ENCODE assay signal across 30 cellular contexts in genomic region chr10:31304261-31304970, GRCh38. TPM values are rescaled to one million over a fixed set of nuclear protein-coding genes. Genes with fewer than 3 reads are reported as not detected.
DNase-seq lines count a peak whose midpoint lies in the region; ATAC-seq, FAIRE-seq and TF ChIP-seq lines count a peak whose summit lies in the region.
"Had no signal": no experiment of that assay in that cellular context is flagged by ENCODE, and none has a peak within 500 bp of the region (broad histone marks: within the 10 kb centered on the region; RNA-seq: fewer than 3 reads in every experiment).

No MANE protein-coding gene starts in this region.

- no peaks in the 10 kb centered on the region for H3K36me3 ChIP-seq in A673 (ENCODE audit: insufficient read depth, low read length, poor library complexity, severe bottlenecking)
- H3K36me3 ChIP-seq: uterus had no signal

- peak; percentile 9 for FAIRE-seq in islet of Langerhans (lab: Jason Lieb, UNC)
- FAIRE-seq: D721Med had no signal

- no peaks in the 10 kb centered on the region for H3K27me3 ChIP-seq in A673 (replicated peaks; ENCODE audit: insufficient read depth, low read depth, low read length, poor library complexity)
- H3K27me3 ChIP-seq: hepatocyte, uterus had no signal

- no peak overlapping the region for H3K27ac ChIP-seq in A673 (ENCODE audit: low read depth, low read length, poor library complexity, severe bottlenecking)
- H3K27ac ChIP-seq: hepatocyte, uterus, VCaP had no signal

- H3K4me3 ChIP-seq in choroid plexus epithelial cell (ENCODE audit: low read depth, low read length), result no peak overlapping the region
- H3K4me3 ChIP-seq in A673 (ENCODE audit: low read depth, low read length, poor library complexity, severe bottlenecking), result no peak overlapping the region
- H3K4me3 ChIP-seq: hepatocyte, uterus had no signal

- TF ChIP-seq CTCF in choroid plexus epithelial cell (conservative IDR thresholded peaks at IDR 0.05; ENCODE audit: low read depth, low read length) (no peak), A673 (conservative IDR thresholded peaks at IDR 0.05; ENCODE audit: low read depth, low read length) (no peak)

- intact Hi-C loops in A673 (cut with micrococcal nuclease; ENCODE audit: unreplicated experiment), result no loop called here

- ATAC-seq in HG03460 (IDR thresholded peaks at IDR 0.05; ENCODE audit: unreplicated experiment), result no peak
- no peak for ATAC-seq in GM19035 (IDR thresholded peaks at IDR 0.05; ENCODE audit: unreplicated experiment)
- ATAC-seq: left ventricle myocardium superior; naive thymus-derived CD8-positive, alpha-beta T cell; stimulated activated memory B cell treated with anti-CD40 and anti-IgM and Interleukin-4, amounts not matched to agents 10 μg/mL and 1 μg/mL and 100 μg/mL, for 72 hours had no signal

- no peaks in the 10 kb centered on the region for H3K4me1 ChIP-seq in A673 (ENCODE audit: insufficient read depth, low read length, poor library complexity, severe bottlenecking)
- H3K4me1 ChIP-seq: uterus had no signal

- no TSS peak for BruUV-seq in A673 (replicated peaks; lab: Mats Ljungman, UMichigan)

- POLR2A ChIA-PET in A673 (lab: Charles Lee; ENCODE audit: low non-redundant PET), result no interaction called here

- DNase-seq in Daoy (ENCODE audit: low read depth) (peak; percentile 7), M059J (ENCODE audit: low read depth) (peak; percentile 19), choroid plexus epithelial cell (ENCODE audit: low read depth) (peak; percentile 40), A673 (ENCODE audit: low spot score) (no peak)
- DNase-seq in stimulated activated CD4-positive, alpha-beta T cell treated with anti-CD3 and anti-CD28 coated beads, Interleukin-4, amount 100 ng/mL, for 1 hour, result no peak
- DNase-seq: activated CD4-positive, alpha-beta T cell treated with anti-CD3 and anti-CD28 coated beads, Interleukin-2, amount 10 ng/mL, durations not matched to agents 24 days and 14 days; activated naive CD4-positive, alpha-beta T cell treated with Interleukin-2 at 50 U/mL for 16 hours; activated T-cell treated with anti-CD3 and anti-CD28 coated beads, Interleukin-2, amount 50 U/mL, for 48 hours; amygdala; C1 segment of cervical spinal cord; caudate nucleus; foreskin melanocyte; left ventricle myocardium superior; midbrain; naive thymus-derived CD8-positive, alpha-beta T cell; NCI-H1048; NCI-H187 treated with DMSO at 0.1 percent for 48 hours; NCI-H82; occipital lobe; retina; SK-N-SH; stimulated activated CD4-positive, alpha-beta T cell treated with anti-CD3 and anti-CD28 coated beads, Interleukin-2, amount 100 ng/mL, for 48 hours; uterus had no signal

- CTCF ChIA-PET in A673 (lab: Charles Lee), result no interaction called here

- H3K9me3 ChIP-seq in A673 (ENCODE audit: low read depth, low read length, poor library complexity, severe bottlenecking), result no peaks in the 10 kb centered on the region
- H3K9me3 ChIP-seq: SK-N-SH, uterus had no signal

RNA-seq across cellular contexts. Expression of gene ZEB1, which starts 14.6 kb away (rescaled TPM):
- 11.3 and 14.9 TPM in 2 replicates for total RNA-seq in Daoy (2014; rRNA removed; shearing (Covaris generic))
- 14.4 and 17.6 TPM in 2 replicates for total RNA-seq in M059J (2014; rRNA removed; shearing (Covaris generic))
- 8.3 and 10.3 TPM in 2 replicates for total RNA-seq in A673 (2021)

Comparison
In these comparisons a context has a peak if more than half of its experiments do, and no peak if none do; other contexts are left out.
1. DNase-seq: peak in Daoy (single experiment), M059J (single experiment) and choroid plexus epithelial cell (single experiment); none in A673 (single experiment) and stimulated activated CD4-positive, alpha-beta T cell treated with anti-CD3 and anti-CD28 coated beads, Interleukin-4, amount 100 ng/mL, for 1 hour (single experiment).